ENCODE assay signal across 15 cellular contexts in genomic region chr10:34766256-34766580, GRCh38. TPM values are rescaled to one million over a fixed set of nuclear protein-coding genes. Genes with fewer than 3 reads are reported as not detected.
A peak's percentile ranks its signal among the peaks of the same experiment; 100 is the strongest.
DNase-seq lines count a peak whose midpoint lies in the region; TF ChIP-seq lines count a peak whose summit lies in the region.
"Had no signal": no experiment of that assay in that cellular context is flagged by ENCODE, and none has a peak within 500 bp of the region (broad histone marks: within the 10 kb centered on the region; RNA-seq: fewer than 3 reads in every experiment).

No MANE protein-coding gene starts in this region.

- peaks cover 20% of the 10 kb centered on the region for H3K4me1 ChIP-seq in ovary (ENCODE audit: insufficient read depth)

- intact Hi-C loops in ovary (cut with DNase I), result no loop called here

- H3K4me3 ChIP-seq in ovary, result no peak overlapping the region
- H3K4me3 ChIP-seq: lung, smooth muscle cell had no signal

- TF ChIP-seq CTCF in chondrocyte (IDR thresholded peaks at IDR 0.05), result no peak
- TF ChIP-seq CTCF in mesothelial cell of epicardium (IDR thresholded peaks at IDR 0.05; ENCODE audit: unreplicated experiment), result no peak
- no peak for TF ChIP-seq CTCF in ovary (IDR thresholded peaks at IDR 0.05)

- H3K27me3 Mint-ChIP-seq in chondrocyte (ENCODE audit: low read depth) (no peaks in the 10 kb centered on the region), mesothelial cell of epicardium (ENCODE audit: low read depth) (no peaks in the 10 kb centered on the region)

- H3K4me3 Mint-ChIP-seq in chondrocyte (ENCODE audit: unreplicated experiment) (no peak overlapping the region), mesothelial cell of epicardium (no peak overlapping the region)
- H3K4me3 Mint-ChIP-seq: CD4-positive, alpha-beta T cell; H9 had no signal

- H3K9me3 Mint-ChIP-seq in chondrocyte (ENCODE audit: low read depth), result peaks cover 2% of the 10 kb centered on the region
- no peaks in the 10 kb centered on the region for H3K9me3 Mint-ChIP-seq in mesothelial cell of epicardium
- H3K9me3 Mint-ChIP-seq: CD4-positive, alpha-beta T cell; H9 had no signal

- peak overlapping the region; percentile 62 for H3K27ac Mint-ChIP-seq in chondrocyte (ENCODE audit: unreplicated experiment)
- peak overlapping the region; percentile 55 for H3K27ac Mint-ChIP-seq in mesothelial cell of epicardium
- H3K27ac Mint-ChIP-seq: CD4-positive, alpha-beta T cell had no signal

- no peak overlapping the region for H3K27ac ChIP-seq in ovary
- H3K27ac ChIP-seq: brain microvascular endothelial cell had no signal

- no peak for TF ChIP-seq POLR2A in ovary (IDR thresholded peaks at IDR 0.05)

- WGBS in ovary, 3 donors, result 10 to 13% (median 12%) methylated on average over 2 of the region's 2 CpGs

- no peaks in the 10 kb centered on the region for H3K9me3 ChIP-seq in ovary

- no peaks in the 10 kb centered on the region for H3K27me3 ChIP-seq in ovary
- H3K27me3 ChIP-seq: brain microvascular endothelial cell had no signal

- H3K36me3 Mint-ChIP-seq in chondrocyte (ENCODE audit: low read depth), result no peaks in the 10 kb centered on the region
- peaks cover 3% of the 10 kb centered on the region for H3K36me3 Mint-ChIP-seq in mesothelial cell of epicardium

- DNase-seq in DMS53 (lab: John Stamatoyannopoulos, UW) (peak; percentile 92), NCI-H1694 treated with DMSO at 0.1 percent for 48 hours (lab: John Stamatoyannopoulos, UW) (peak; percentile 89), chondrocyte (ENCODE audit: low spot score) (no peak), mesothelial cell of epicardium (ENCODE audit: low spot score in 2 of 2, unreplicated experiment in 2 of 2) (no peak), T-helper 2 cell (no peak), ovary (no peak)
- no peak for DNase-seq in stimulated activated CD4-positive, alpha-beta T cell treated with anti-CD3 and anti-CD28 coated beads, Interleukin-4, amount 100 ng/mL, for 1 hour
- DNase-seq: activated naive CD4-positive, alpha-beta T cell treated with Interleukin-2 at 50 U/mL for 16 hours; brain microvascular endothelial cell; CD4-positive, alpha-beta T cell; H9; hippocampal formation; NK-92 treated with Interleukin-12 subunit alpha and Interleukin-12 subunit beta, amount 100 ng/mL, for 24 hours had no signal

- no peaks in the 10 kb centered on the region for H3K36me3 ChIP-seq in ovary
- H3K36me3 ChIP-seq: brain microvascular endothelial cell had no signal

- H3K4me1 Mint-ChIP-seq in chondrocyte (ENCODE audit: low read depth), result peaks cover 49% of the 10 kb centered on the region
- peaks cover 49% of the 10 kb centered on the region for H3K4me1 Mint-ChIP-seq in mesothelial cell of epicardium

- TF ChIP-seq EP300 in ovary (IDR thresholded peaks at IDR 0.05), result no peak

RNA-seq across cellular contexts. Expression of gene PARD3, which starts 48.9 kb away (rescaled TPM):
- total RNA-seq in chondrocyte, result 25.2 to 26.5 TPM (median 26.0 TPM) in 3 replicates
- total RNA-seq in mesothelial cell of epicardium, result 68.6 to 73.4 TPM (median 73.2 TPM) in 3 replicates
- 10 to 100 TPM; 43.1 to 92.3 (median 67.1) TPM for total RNA-seq in ovary
- 10 to 100 TPM; 31.8 to 76.1 TPM for polyA plus RNA-seq in ovary

Comparison
In these comparisons a context has a peak if more than half of its experiments do, and no peak if none do; other contexts are left out.
1. DNase-seq: peak in DMS53 (single experiment) and NCI-H1694 treated with DMSO at 0.1 percent for 48 hours (single experiment); none in chondrocyte (single experiment), mesothelial cell of epicardium (0 of 2), stimulated activated CD4-positive, alpha-beta T cell treated with anti-CD3 and anti-CD28 coated beads, Interleukin-4, amount 100 ng/mL, for 1 hour (single experiment), T-helper 2 cell (0 of 5) and ovary (0 of 5).